8 cellular contexts compared by ENCODE assay signal in the genomic region with DNA sequence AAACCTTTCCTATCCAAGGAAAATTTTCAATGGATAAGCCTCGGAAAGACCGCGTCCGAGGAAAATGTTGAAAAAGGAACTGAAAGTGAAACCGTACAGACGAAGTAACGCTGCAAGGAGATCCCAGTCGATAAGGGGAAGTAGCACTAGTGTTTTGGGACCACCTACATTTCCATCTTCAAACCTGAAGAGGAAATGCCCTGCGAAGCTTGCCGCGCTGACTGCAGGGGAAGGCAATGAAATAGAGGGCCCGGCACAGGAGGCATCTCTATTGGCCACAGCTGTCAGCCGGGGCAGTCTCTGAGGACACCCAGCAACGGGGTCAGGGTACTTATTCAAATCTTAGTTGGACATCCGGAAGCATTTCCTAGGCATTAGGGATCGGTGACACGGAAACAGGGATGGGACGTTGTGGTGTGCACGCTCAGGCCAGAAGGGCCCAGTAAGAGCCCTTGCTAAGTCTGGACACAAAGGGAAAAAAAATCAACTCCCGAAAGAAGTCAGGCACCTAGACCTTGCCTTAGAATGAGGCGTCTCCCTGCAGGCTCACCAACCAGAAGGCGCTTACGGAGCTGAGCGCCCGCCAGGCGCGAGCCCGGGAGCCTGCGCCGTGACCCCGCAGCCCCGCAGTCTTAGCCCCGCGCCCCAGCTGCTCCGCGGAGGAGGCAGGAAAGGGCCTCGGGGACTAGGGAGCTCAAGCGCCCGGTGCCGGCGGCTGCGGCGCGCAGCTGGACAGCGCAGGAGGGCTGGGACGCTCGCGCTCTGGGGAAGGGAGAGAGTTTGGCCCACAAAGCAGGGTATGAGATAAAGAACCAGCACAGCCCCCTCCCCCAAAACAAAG. TPM values are rescaled to one million over a fixed set of nuclear protein-coding genes. Genes with fewer than 3 reads are reported as not detected.
DNase-seq lines count a peak whose midpoint lies in the region; ATAC-seq and TF ChIP-seq lines count a peak whose summit lies in the region.

No MANE protein-coding gene starts in this region.

- peaks cover 14 to 32% of the 10 kb centered on the region in 2 donors for H3K9me3 ChIP-seq in neuronal stem cell (replicated peaks in 1 of 2; ENCODE audit: control insufficient read depth in 2 of 2, insufficient read depth in 1 of 2, low read depth in 1 of 2, low read length in 2 of 2)
- no peaks in the 10 kb centered on the region for H3K9me3 ChIP-seq in uterus

- H2BK12ac ChIP-seq in neuronal stem cell (ENCODE audit: low read length) = no peak overlapping the region

- H2BK120ac ChIP-seq in neuronal stem cell (ENCODE audit: low read depth, low read length) = no peak overlapping the region

- no peak overlapping the region for H3K14ac ChIP-seq in neuronal stem cell (ENCODE audit: low read length)

- no peak overlapping the region for H2BK15ac ChIP-seq in neuronal stem cell (ENCODE audit: low read length)

- peaks cover 3 to 8% of the 10 kb centered on the region in 2 donors for H3K4me1 ChIP-seq in neuronal stem cell (ENCODE audit: control insufficient read depth in 2 of 2, insufficient read depth in 1 of 2, low read depth in 1 of 2, low read length in 2 of 2)
- peaks cover 0 to 6% of the 10 kb centered on the region in 2 donors for H3K4me1 ChIP-seq in uterus

- H4K91ac ChIP-seq in neuronal stem cell (ENCODE audit: low read depth, low read length, poor library complexity) = no peak overlapping the region

- peak overlapping the region; percentile 19 for H3K4ac ChIP-seq in neuronal stem cell (ENCODE audit: low read length)

- H3K4me1 Mint-ChIP-seq in activated naive CD4-positive, alpha-beta T cell treated with anti-CD3 and anti-CD28 coated beads for 36 hours (ENCODE audit: low read depth) = peaks cover 32% of the 10 kb centered on the region

- WGBS in neuronal stem cell (ENCODE audit: extremely low coverage in 2 of 2, insufficient read length in 2 of 2, insufficient replicate concordance in 1 of 2), 2 donors = no CpG with 5 or more reads among the region's 48 CpGs

- TF ChIP-seq EP300 in Ishikawa (IDR thresholded peaks at IDR 0.05; ENCODE audit: borderline replicate concordance) = no peak

- H3K27ac Mint-ChIP-seq in activated naive CD4-positive, alpha-beta T cell treated with anti-CD3 and anti-CD28 coated beads for 36 hours = peak overlapping the region; percentile 99

- no peaks in the 10 kb centered on the region for H3K9me3 Mint-ChIP-seq in activated naive CD4-positive, alpha-beta T cell treated with anti-CD3 and anti-CD28 coated beads for 36 hours

- H3K23ac ChIP-seq in neuronal stem cell (ENCODE audit: low read depth, low read length, poor library complexity) = no peak overlapping the region

- peak overlapping the region; percentile 71 to 91 for H3K4me3 ChIP-seq in neuronal stem cell (ENCODE audit: low read length in 2 of 2)
- peak overlapping the region; percentile 78 to 87 for H3K4me3 ChIP-seq in uterus

- no peaks in the 10 kb centered on the region for H3K27me3 Mint-ChIP-seq in activated naive CD4-positive, alpha-beta T cell treated with anti-CD3 and anti-CD28 coated beads for 36 hours (ENCODE audit: low read depth)

- H2BK5ac ChIP-seq in neuronal stem cell (ENCODE audit: low read length) = no peak overlapping the region

- H4K8ac ChIP-seq in neuronal stem cell (ENCODE audit: low read depth, low read length) = no peak overlapping the region

- no peak for TF ChIP-seq CTCF in RWPE1 (conservative IDR thresholded peaks at IDR 0.05; ENCODE audit: low read depth)
- TF ChIP-seq CTCF in uterus (IDR thresholded peaks at IDR 0.05) = no peak

- intact Hi-C loops in activated naive CD4-positive, alpha-beta T cell treated with anti-CD3 and anti-CD28 coated beads for 36 hours (cut with micrococcal nuclease) = loop anchor here (1.0 kb wide), 3 partner anchors 23 to 157 kb away; a partner anchor contains a TSS
- intact Hi-C loops in uterus (cut with DNase I; ENCODE audit: low total_unique reads) = no loop called here

- TF ChIP-seq RAD21 in Ishikawa (IDR thresholded peaks at IDR 0.05; ENCODE audit: low read depth) = no peak

- peak overlapping the region; percentile 53 for H3K18ac ChIP-seq in neuronal stem cell (ENCODE audit: low read length)

- H3K27ac ChIP-seq in RWPE1 = peak overlapping the region; percentile 91
- H3K27ac ChIP-seq in neuronal stem cell (replicated peaks; ENCODE audit: low read length) = peak overlapping the region; percentile 76
- H3K27ac ChIP-seq in uterus = peak overlapping the region; percentile 93 to 97

- H3K36me3 Mint-ChIP-seq in activated naive CD4-positive, alpha-beta T cell treated with anti-CD3 and anti-CD28 coated beads for 36 hours (ENCODE audit: low read depth) = peaks cover 34% of the 10 kb centered on the region

- TF ChIP-seq POLR2A in uterus (IDR thresholded peaks at IDR 0.05) = peak in 1 of 2 donors; percentile 10

- peak overlapping the region; percentile 83 for H2AFZ ChIP-seq in neuronal stem cell (ENCODE audit: low read length)

- no peaks in the 10 kb centered on the region for H3K27me3 ChIP-seq in neuronal stem cell (ENCODE audit: control insufficient read depth in 3 of 3, insufficient read depth in 3 of 3, low read depth in 1 of 3, low read length in 3 of 3)
- H3K27me3 ChIP-seq in uterus = no peaks in the 10 kb centered on the region

- peak overlapping the region; percentile 88 for H3K4me3 Mint-ChIP-seq in activated naive CD4-positive, alpha-beta T cell treated with anti-CD3 and anti-CD28 coated beads for 36 hours

- peak; percentile 30 for ATAC-seq in GM21717 (IDR thresholded peaks at IDR 0.05; ENCODE audit: unreplicated experiment)

- DNase-seq in EL = peak; percentile 79
- DNase-seq in RWPE1 (ENCODE audit: low spot score) = peak; percentile 65
- DNase-seq in activated naive CD4-positive, alpha-beta T cell treated with anti-CD3 and anti-CD28 coated beads for 36 hours = peak; percentile 63
- DNase-seq in germinal center (ENCODE audit: low spot score) = peak; percentile 84
- DNase-seq in neuronal stem cell (ENCODE audit: low spot score) = peak; percentile 51
- peak; percentile 43 to 56 for DNase-seq in uterus

- peak overlapping the region; percentile 49 for H2AK5ac ChIP-seq in neuronal stem cell (ENCODE audit: low read depth, low read length)

- peak overlapping the region; percentile 88 for H3K4me2 ChIP-seq in neuronal stem cell (ENCODE audit: insufficient read depth, low read length, poor library complexity, severe bottlenecking)

- H3K9ac ChIP-seq in neuronal stem cell (ENCODE audit: low read depth, low read length, poor library complexity) = peak overlapping the region; percentile 75

- CTCF ChIA-PET in RWPE1 (lab: Yijun Ruan, JAX) = interaction anchor here (0.6 to 3.1 kb wide), 7 partner anchors 28 to 65 kb away, joined by 3 to 12 read pairs (median 4); a partner anchor contains a TSS
- CTCF ChIA-PET in activated naive CD4-positive, alpha-beta T cell treated with anti-CD3 and anti-CD28 coated beads for 36 hours (lab: Charles Lee) = interaction anchor here (0.7 to 11.2 kb wide), 10 partner anchors 10 to 319 kb away, joined by 3 to 135 read pairs (median 5); a partner anchor contains a TSS

- H3K36me3 ChIP-seq in neuronal stem cell (replicated peaks in 1 of 2; ENCODE audit: control insufficient read depth in 2 of 2, insufficient read depth in 2 of 2, low read length in 2 of 2) = peaks cover 25 to 33% of the 10 kb centered on the region in 2 donors
- no peaks in the 10 kb centered on the region for H3K36me3 ChIP-seq in uterus

- POLR2A ChIA-PET in RWPE1 (lab: Yijun Ruan, JAX; ENCODE audit: low non-redundant PET) = interaction anchor here (0.7 to 2.1 kb wide), 3 partner anchors 24 to 43 kb away, joined by 3 to 9 read pairs (median 5); a partner anchor contains a TSS

- H3K79me1 ChIP-seq in neuronal stem cell (ENCODE audit: low read depth, low read length) = no peaks in the 10 kb centered on the region

RNA-seq across cellular contexts. Expression of a gene that starts 0.6 kb away (rescaled TPM):
- total RNA-seq in activated naive CD4-positive, alpha-beta T cell treated with anti-CD3 and anti-CD28 coated beads for 36 hours = 10 to 100 TPM; 43.7 to 44.2 TPM
- polyA plus RNA-seq in neuronal stem cell (2013, experiment 1 of 2) = 37.4 TPM
- polyA plus RNA-seq in neuronal stem cell (2013, experiment 2 of 2) = 35.9 TPM
- 10 to 100 TPM; 20.7 to 71.8 (median 44.2) TPM for total RNA-seq in uterus

RNA-seq across cellular contexts. Expression of a gene that starts 6.4 kb away (rescaled TPM):
- total RNA-seq in activated naive CD4-positive, alpha-beta T cell treated with anti-CD3 and anti-CD28 coated beads for 36 hours = 10 to 100 TPM; 50.3 to 51.5 TPM
- 49.5 TPM for polyA plus RNA-seq in neuronal stem cell (2013, experiment 1 of 2)
- polyA plus RNA-seq in neuronal stem cell (2013, experiment 2 of 2) = 50.2 TPM
- total RNA-seq in uterus = 10 to 100 TPM in 1 of 4 donors, 1 to 10 TPM in 1, not detected in 2; 5.6 to 20.3 TPM

RNA-seq across cellular contexts. Expression of a gene that starts 24.2 kb away (rescaled TPM):
- total RNA-seq in activated naive CD4-positive, alpha-beta T cell treated with anti-CD3 and anti-CD28 coated beads for 36 hours = 10 to 100 TPM; 26.0 to 26.9 TPM
- 15.6 TPM for polyA plus RNA-seq in neuronal stem cell (2013, experiment 1 of 2)
- polyA plus RNA-seq in neuronal stem cell (2013, experiment 2 of 2) = 16.1 TPM
- total RNA-seq in uterus = 10 to 100 TPM; 22.6 to 45.3 (median 26.6) TPM

RNA-seq across cellular contexts. Expression of a gene that starts 24.6 kb away (rescaled TPM):
- total RNA-seq in activated naive CD4-positive, alpha-beta T cell treated with anti-CD3 and anti-CD28 coated beads for 36 hours = 100 to 1,000 TPM; 104 to 106 TPM
- polyA plus RNA-seq in neuronal stem cell (2013, experiment 1 of 2) = 0.11 TPM
- 0.04 TPM for polyA plus RNA-seq in neuronal stem cell (2013, experiment 2 of 2)
- 1 to 10 TPM in 3 of 4 donors, under 1 TPM in 1; 0.88 to 3.4 (median 2.6) TPM for total RNA-seq in uterus

RNA-seq across cellular contexts. Expression of a gene that starts 44.2 kb away (rescaled TPM):
- not detected for total RNA-seq in activated naive CD4-positive, alpha-beta T cell treated with anti-CD3 and anti-CD28 coated beads for 36 hours
- polyA plus RNA-seq in neuronal stem cell (2013, experiment 1 of 2) = 0.13 TPM
- 0.10 TPM for polyA plus RNA-seq in neuronal stem cell (2013, experiment 2 of 2)
- 1 to 10 TPM in 1 of 4 donors, not detected in 3; 2.1 TPM for total RNA-seq in uterus

Comparison
In these comparisons a context has a peak if more than half of its experiments do, and no peak if none do; other contexts are left out.
1. Peak in every context shown above with its lines: DNase-seq, ATAC-seq, H3K4me3 ChIP-seq and H3K27ac ChIP-seq.